ENCODE assay signal across 16 cellular contexts in the genomic region with DNA sequence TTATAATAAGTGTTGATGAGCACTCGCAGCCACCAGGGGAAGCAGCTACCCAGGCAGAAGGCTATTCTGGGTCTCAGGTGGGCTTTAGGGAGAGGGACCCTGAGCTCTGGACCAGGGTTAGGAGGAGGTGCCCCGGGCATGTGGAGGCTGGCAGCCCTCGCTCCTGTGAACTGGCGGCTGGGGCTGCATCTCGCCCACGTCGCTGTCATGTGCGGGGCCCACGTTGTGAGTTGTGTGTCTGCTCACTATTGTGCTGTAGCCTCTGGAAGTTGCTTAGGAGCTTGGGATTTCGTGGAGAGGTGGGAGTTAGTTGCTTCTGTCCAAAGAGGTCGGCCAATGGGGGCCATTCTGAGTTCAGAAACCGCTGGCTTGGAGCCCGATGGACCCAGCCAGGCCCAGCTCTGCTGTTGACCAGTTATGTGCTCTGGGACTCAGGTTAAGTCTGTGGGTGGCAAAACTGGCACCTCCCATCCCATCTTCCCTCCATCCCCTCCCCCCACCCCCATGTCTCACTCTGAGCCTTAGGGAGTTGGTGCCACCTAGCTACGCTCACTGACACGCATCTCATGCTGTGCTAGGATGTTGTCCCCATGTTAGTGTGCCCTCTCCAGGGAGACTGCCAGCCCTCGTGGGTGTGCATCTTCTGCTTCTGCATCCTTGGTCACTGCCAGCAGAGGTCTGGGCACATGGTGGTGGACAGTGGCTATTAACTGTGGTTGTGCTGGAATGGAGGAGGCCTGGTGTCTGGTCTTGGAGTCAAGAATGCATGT. TPM values are rescaled to one million over a fixed set of nuclear protein-coding genes. Genes with fewer than 3 reads are reported as not detected.
DNase-seq lines count a peak whose midpoint lies in the region; ATAC-seq, FAIRE-seq and TF ChIP-seq lines count a peak whose summit lies in the region.
"Had no signal": no experiment of that assay in that cellular context is flagged by ENCODE, and none has a peak within 500 bp of the region (broad histone marks: within the 10 kb centered on the region; RNA-seq: fewer than 3 reads in every experiment).

No MANE protein-coding gene starts in this region.

- H2BK120ac ChIP-seq in trophoblast cell (ENCODE audit: insufficient read depth, low read length, poor library complexity), result no peak overlapping the region

- no peak overlapping the region for H3K18ac ChIP-seq in trophoblast cell (ENCODE audit: low read length)

- FAIRE-seq in bronchial epithelial cell (lab: Jason Lieb, UNC) (peak; percentile 40), GM12892 (lab: Jason Lieb, UNC) (no peak)
- FAIRE-seq: GM12878, GM19239 had no signal

- no peaks in the 10 kb centered on the region for H3K4me1 ChIP-seq in trophoblast cell (ENCODE audit: control insufficient read depth in 1 of 2, insufficient read depth in 2 of 2, low read length in 2 of 2)

- no CpG with 5 or more reads among the region's 16 CpGs for WGBS in trophoblast cell (ENCODE audit: extremely low coverage, insufficient coverage, insufficient read length)

- no peak overlapping the region for H4K8ac ChIP-seq in trophoblast cell (ENCODE audit: low read depth, low read length)

- no peak for DNase-seq in activated CD4-positive, alpha-beta T cell treated with anti-CD3 and anti-CD28 coated beads, Interleukin-2, amount 10 ng/mL, durations not matched to agents 24 days and 14 days
- DNase-seq in activated CD4-positive, alpha-beta T cell treated with anti-CD3 and anti-CD28 coated beads for 48 hours, result no peak
- DNase-seq in LNCaP clone FGC (ENCODE audit: low read depth), result no peak
- DNase-seq in bronchial epithelial cell (ENCODE audit: low read depth), result no peak
- no peak for DNase-seq in trophoblast cell
- no peak for DNase-seq in GM12892 (ENCODE audit: insufficient read length)
- DNase-seq in HEK293T (ENCODE audit: extremely low spot score), result no peak
- DNase-seq: amniotic stem cell, DMS53, mesenchymal stem cell, NCI-H226, OCI-M1 had no signal

- no peak overlapping the region for H4K91ac ChIP-seq in trophoblast cell (ENCODE audit: low read depth, low read length)

- no peak overlapping the region for H2BK12ac ChIP-seq in trophoblast cell (ENCODE audit: low read length)

- TF ChIP-seq CTCF in LNCaP clone FGC (IDR thresholded peaks at IDR 0.05; ENCODE audit: control insufficient read depth, extremely low read depth, insufficient read depth) (0 out of 2 replicates have a peak, but pooled peaks have one; percentile 8), bronchial epithelial cell (IDR thresholded peaks at IDR 0.05; ENCODE audit: insufficient read depth, low read length, severe bottlenecking) (no peak)

- peaks cover 2% of the 10 kb centered on the region for H3K9me3 ChIP-seq in trophoblast cell (ENCODE audit: insufficient read depth, low read depth, low read length)

- CTCF ChIA-PET in HEK293T (lab: Yijun Ruan, JAX), result interaction anchor here (1.3 to 1.6 kb wide), 2 partner anchors 8 to 294 kb away, joined by 3 to 19 read pairs; no protein-coding TSS in a partner anchor

- H3K4me3 ChIP-seq in LNCaP clone FGC (ENCODE audit: low read depth, low read length) (no peak overlapping the region), bronchial epithelial cell (ENCODE audit: low read depth, low read length) (no peak overlapping the region), trophoblast cell (ENCODE audit: low read depth, low read length) (peak overlapping the region; percentile 24)
- H3K4me3 ChIP-seq: GM12878 had no signal

- H3K79me1 ChIP-seq in trophoblast cell (ENCODE audit: low read length), result no peaks in the 10 kb centered on the region

- no peaks in the 10 kb centered on the region for H3K27me3 Mint-ChIP-seq in activated CD4-positive, alpha-beta T cell treated with anti-CD3 and anti-CD28 coated beads, Interleukin-2, amount 10 ng/mL, durations not matched to agents 24 days and 14 days
- H3K27me3 Mint-ChIP-seq in stimulated activated memory B cell treated with anti-CD40 and anti-IgM and Interleukin-4, amounts not matched to agents 10 μg/mL and 1 μg/mL and 100 μg/mL, for 72 hours, result no peaks in the 10 kb centered on the region

- H3K27me3 ChIP-seq in bronchial epithelial cell (ENCODE audit: control insufficient read depth, insufficient read depth, low read length) (no peaks in the 10 kb centered on the region), trophoblast cell (ENCODE audit: insufficient read depth, low read length) (no peaks in the 10 kb centered on the region)

- H3K27ac Mint-ChIP-seq in activated CD4-positive, alpha-beta T cell treated with anti-CD3 and anti-CD28 coated beads, Interleukin-2, amount 10 ng/mL, durations not matched to agents 24 days and 14 days, result peak overlapping the region; percentile 78
- no peak overlapping the region for H3K27ac Mint-ChIP-seq in stimulated activated memory B cell treated with anti-CD40 and anti-IgM and Interleukin-4, amounts not matched to agents 10 μg/mL and 1 μg/mL and 100 μg/mL, for 72 hours

- no peak overlapping the region for H2BK5ac ChIP-seq in trophoblast cell (ENCODE audit: low read depth, low read length, poor library complexity)

- H3K4me3 Mint-ChIP-seq in activated CD4-positive, alpha-beta T cell treated with anti-CD3 and anti-CD28 coated beads, Interleukin-2, amount 10 ng/mL, durations not matched to agents 24 days and 14 days, result peak overlapping the region; percentile 65
- no peak overlapping the region for H3K4me3 Mint-ChIP-seq in stimulated activated memory B cell treated with anti-CD40 and anti-IgM and Interleukin-4, amounts not matched to agents 10 μg/mL and 1 μg/mL and 100 μg/mL, for 72 hours

- H3K9ac ChIP-seq in trophoblast cell (ENCODE audit: low read length), result no peak overlapping the region

- H3K9me3 Mint-ChIP-seq in activated CD4-positive, alpha-beta T cell treated with anti-CD3 and anti-CD28 coated beads, Interleukin-2, amount 10 ng/mL, durations not matched to agents 24 days and 14 days, result no peaks in the 10 kb centered on the region
- no peaks in the 10 kb centered on the region for H3K9me3 Mint-ChIP-seq in stimulated activated memory B cell treated with anti-CD40 and anti-IgM and Interleukin-4, amounts not matched to agents 10 μg/mL and 1 μg/mL and 100 μg/mL, for 72 hours

- H3K27ac ChIP-seq in trophoblast cell (ENCODE audit: low read depth, low read length), result no peak overlapping the region
- H3K27ac ChIP-seq: HL-60 had no signal

- H3K36me3 ChIP-seq in bronchial epithelial cell (ENCODE audit: control insufficient read depth, insufficient read depth, low read length) (no peaks in the 10 kb centered on the region), trophoblast cell (ENCODE audit: control insufficient read depth in 1 of 2, insufficient read depth in 2 of 2, low read length in 2 of 2) (peaks cover 0 to 6% of the 10 kb centered on the region in 2 experiments)

- H2AK5ac ChIP-seq in trophoblast cell (ENCODE audit: low read length), result no peak overlapping the region

- POLR2A ChIA-PET in HEK293T (lab: Yijun Ruan, JAX), result interaction anchor here (1.5 kb wide), 1 partner anchor 10 kb away, joined by 5 read pairs; no protein-coding TSS in a partner anchor

- H3K23ac ChIP-seq in trophoblast cell (ENCODE audit: low read length), result no peak overlapping the region

- no peak overlapping the region for H4K12ac ChIP-seq in trophoblast cell (ENCODE audit: low read depth, low read length)

- H3K36me3 Mint-ChIP-seq in activated CD4-positive, alpha-beta T cell treated with anti-CD3 and anti-CD28 coated beads, Interleukin-2, amount 10 ng/mL, durations not matched to agents 24 days and 14 days (ENCODE audit: low read depth), result peaks cover 41% of the 10 kb centered on the region
- no peaks in the 10 kb centered on the region for H3K36me3 Mint-ChIP-seq in stimulated activated memory B cell treated with anti-CD40 and anti-IgM and Interleukin-4, amounts not matched to agents 10 μg/mL and 1 μg/mL and 100 μg/mL, for 72 hours

- no peak overlapping the region for H3K4ac ChIP-seq in trophoblast cell (ENCODE audit: low read depth, low read length)

- no peak for TF ChIP-seq POLR2A in GM12892 (IDR thresholded peaks at IDR 0.05; ENCODE audit: low read depth, low read length)

- no peak overlapping the region for H2AFZ ChIP-seq in trophoblast cell (ENCODE audit: insufficient read depth, low read length, poor library complexity)

- no peak overlapping the region for H3K14ac ChIP-seq in trophoblast cell (ENCODE audit: low read length)

- H3K79me2 ChIP-seq in trophoblast cell (ENCODE audit: control insufficient read depth, insufficient read depth, low read length, poor library complexity), result no peaks in the 10 kb centered on the region

- no peak for ATAC-seq in stimulated activated memory B cell treated with anti-CD40 and anti-IgM and Interleukin-4, amounts not matched to agents 10 μg/mL and 1 μg/mL and 100 μg/mL, for 72 hours
- ATAC-seq: GM12878 had no signal

- intact Hi-C loops in activated CD4-positive, alpha-beta T cell treated with anti-CD3 and anti-CD28 coated beads, Interleukin-2, amount 10 ng/mL, durations not matched to agents 24 days and 14 days (cut with micrococcal nuclease), result no loop called here

- no peak overlapping the region for H3K4me2 ChIP-seq in trophoblast cell (ENCODE audit: low read length)

- peaks cover 35% of the 10 kb centered on the region for H3K4me1 Mint-ChIP-seq in activated CD4-positive, alpha-beta T cell treated with anti-CD3 and anti-CD28 coated beads, Interleukin-2, amount 10 ng/mL, durations not matched to agents 24 days and 14 days
- H3K4me1 Mint-ChIP-seq in stimulated activated memory B cell treated with anti-CD40 and anti-IgM and Interleukin-4, amounts not matched to agents 10 μg/mL and 1 μg/mL and 100 μg/mL, for 72 hours, result peaks cover 10% of the 10 kb centered on the region

TF ChIP-seq in HEK293T, 16 proteins besides CTCF, POLR2A, EP300 and RAD21:
- no peak for TF ChIP-seq ELF4 (IDR thresholded peaks at IDR 0.05)
- no peak for TF ChIP-seq FOXK2 (IDR thresholded peaks at IDR 0.05)
- no peak for TF ChIP-seq NFRKB (IDR thresholded peaks at IDR 0.05)
- TF ChIP-seq LEF1 (IDR thresholded peaks at IDR 0.05; ENCODE audit: borderline replicate concordance), result no peak
- TF ChIP-seq HDGF (IDR thresholded peaks at IDR 0.05; ENCODE audit: borderline replicate concordance), result no peak
- TF ChIP-seq ZNF384 (IDR thresholded peaks at IDR 0.05), result no peak
- TF ChIP-seq SP1 (IDR thresholded peaks at IDR 0.05), result no peak

RNA-seq across cellular contexts. Expression of a gene that starts 18.5 kb away (rescaled TPM):
- 378 and 383 TPM in 2 replicates for total RNA-seq in activated CD4-positive, alpha-beta T cell treated with anti-CD3 and anti-CD28 coated beads, Interleukin-2, amount 10 ng/mL, durations not matched to agents 24 days and 14 days
- 1.0 and 1.8 TPM in 2 replicates for total RNA-seq in bronchial epithelial cell
- polyA plus RNA-seq in trophoblast cell (2013), result 208 and 228 TPM in 2 replicates
- polyA plus RNA-seq in GM12892 (2012; ENCODE audit: missing spikeins), result 122 TPM

Comparison
In these comparisons a context has a peak if more than half of its experiments do, and no peak if none do; other contexts are left out.
1. RNA of a gene that starts 18.5 kb away (total RNA-seq): 378 to 383 TPM in activated CD4-positive, alpha-beta T cell treated with anti-CD3 and anti-CD28 coated beads, Interleukin-2, amount 10 ng/mL, durations not matched to agents 24 days and 14 days; 1.0 to 1.8 TPM in bronchial epithelial cell; every median in the first group is over 100 times any median in the second.